In the genomic region with DNA sequence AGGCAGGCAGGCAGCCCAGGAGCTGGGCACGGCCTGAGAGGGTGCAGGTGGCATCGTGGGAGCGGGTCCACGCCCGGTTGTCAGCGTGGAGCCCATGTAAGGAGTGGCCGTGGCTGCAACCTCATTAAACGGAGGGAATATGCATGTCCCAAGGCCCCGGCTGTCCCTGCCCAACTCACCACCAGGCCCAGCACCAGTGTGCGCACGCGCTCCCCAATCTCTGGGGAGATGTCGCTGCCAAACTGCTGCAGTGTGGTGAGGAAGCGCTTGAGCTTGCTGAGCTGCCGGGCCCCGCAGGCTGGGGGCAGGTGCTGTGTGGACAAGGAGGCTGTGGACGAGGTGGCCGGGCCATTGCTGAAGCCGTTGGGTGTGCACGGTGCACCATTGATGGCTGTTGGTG, we compare ENCODE assay signal across 2 cellular contexts.
TF ChIP-seq lines count a peak whose summit lies in the region.

No MANE protein-coding gene starts in this region.

TF ChIP-seq in HepG2, 621 proteins besides CTCF, POLR2A, EP300 and RAD21:
- TF ChIP-seq EZH2 (conservative IDR thresholded peaks at IDR 0.05; ENCODE audit: low read depth, low read length) (peak; percentile 23; the same call in 1 of the 2 replicates), ZNF674 (CRISPR knock-in tag; IDR thresholded peaks at IDR 0.05; ENCODE audit: low read depth) (no peak), NR1H2 (CRISPR knock-in tag; IDR thresholded peaks at IDR 0.05; ENCODE audit: borderline replicate concordance, low read depth) (0 out of 2 replicates have a peak, but pooled peaks have one; percentile 36), ZMYM4 (CRISPR knock-in tag; IDR thresholded peaks at IDR 0.05) (no peak), MTF1 (CRISPR knock-in tag; IDR thresholded peaks at IDR 0.05) (no peak)

TF ChIP-seq in K562, 482 proteins besides CTCF, POLR2A, EP300 and RAD21:
- TF ChIP-seq ZNF316 (IDR thresholded peaks at IDR 0.05) (no peak), THRAP3 (IDR thresholded peaks at IDR 0.05; ENCODE audit: borderline replicate concordance) (no peak), TBP (optimal IDR thresholded peaks at IDR 0.05; ENCODE audit: low read depth, low read length) (no peak), ZFPM2 (CRISPR knock-in tag; IDR thresholded peaks at IDR 0.05) (no peak), ZNF224 (CRISPR knock-in tag; IDR thresholded peaks at IDR 0.05) (no peak), RHOXF2B (CRISPR knock-in tag; conservative IDR thresholded peaks at IDR 0.05) (no peak), POLR2G (IDR thresholded peaks at IDR 0.05; ENCODE audit: low read depth, low read length) (peak; percentile 70), RBM22 (IDR thresholded peaks at IDR 0.05; ENCODE audit: low read depth, low read length, poor library complexity, severe bottlenecking) (peak; percentile 95), TEAD2 (tag; IDR thresholded peaks at IDR 0.05) (no peak), PHF21A (IDR thresholded peaks at IDR 0.05; ENCODE audit: borderline replicate concordance, low read depth) (no peak), LCOR (CRISPR knock-in tag; IDR thresholded peaks at IDR 0.05) (no peak), CBFA2T3 (IDR thresholded peaks at IDR 0.05) (no peak), RBM14 (IDR thresholded peaks at IDR 0.05; ENCODE audit: borderline replicate concordance, insufficient read depth, low read depth, low read length) (0 out of 2 replicates have a peak, but pooled peaks have one; percentile 60)
- TF ChIP-seq, protein P1, sequence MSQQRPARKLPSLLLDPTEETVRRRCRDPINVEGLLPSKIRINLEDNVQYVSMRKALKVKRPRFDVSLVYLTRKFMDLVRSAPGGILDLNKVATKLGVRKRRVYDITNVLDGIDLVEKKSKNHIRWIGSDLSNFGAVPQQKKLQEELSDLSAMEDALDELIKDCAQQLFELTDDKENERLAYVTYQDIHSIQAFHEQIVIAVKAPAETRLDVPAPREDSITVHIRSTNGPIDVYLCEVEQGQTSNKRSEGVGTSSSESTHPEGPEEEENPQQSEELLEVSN (IDR thresholded peaks at IDR 0.05; ENCODE audit: borderline replicate concordance in 1 of 2, extremely low read depth in 1 of 2, insufficient read depth in 1 of 2, insufficient read length in 1 of 2, low read depth in 1 of 2, low read length in 1 of 2, poor library complexity in 1 of 2, severe bottlenecking in 1 of 2) = no peak
- TF ChIP-seq, protein P2, sequence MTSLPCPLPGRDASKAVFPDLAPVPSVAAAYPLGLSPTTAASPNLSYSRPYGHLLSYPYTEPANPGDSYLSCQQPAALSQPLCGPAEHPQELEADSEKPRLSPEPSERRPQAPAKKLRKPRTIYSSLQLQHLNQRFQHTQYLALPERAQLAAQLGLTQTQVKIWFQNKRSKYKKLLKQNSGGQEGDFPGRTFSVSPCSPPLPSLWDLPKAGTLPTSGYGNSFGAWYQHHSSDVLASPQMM (CRISPR knock-in tag; IDR thresholded peaks at IDR 0.05) = no peak
